In the genomic region with DNA sequence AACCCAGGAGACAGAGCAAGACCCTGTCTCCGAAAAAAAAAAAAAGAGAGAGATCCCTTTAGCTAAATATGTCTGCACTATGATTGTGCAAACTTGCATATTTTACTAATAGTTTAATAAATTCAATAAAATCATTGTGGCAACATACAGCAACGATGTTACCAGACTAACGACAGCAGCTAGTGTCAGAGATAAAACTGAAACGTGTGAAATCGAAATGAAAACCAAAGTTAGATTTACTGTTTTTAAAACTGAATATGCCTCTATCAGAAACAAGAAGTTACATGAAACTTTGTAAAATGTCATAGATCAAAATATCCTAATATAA, we compare ENCODE assay signal across 18 cellular contexts. TPM values are rescaled to one million over a fixed set of nuclear protein-coding genes. Genes with fewer than 3 reads are reported as not detected.
DNase-seq lines count a peak whose midpoint lies in the region; ATAC-seq, FAIRE-seq and TF ChIP-seq lines count a peak whose summit lies in the region.
"Had no signal": no experiment of that assay in that cellular context is flagged by ENCODE, and none has a peak within 500 bp of the region (broad histone marks: within the 10 kb centered on the region; RNA-seq: fewer than 3 reads in every experiment).

No MANE protein-coding gene starts in this region.

- no peak for TF ChIP-seq POLR2A in H54 (IDR thresholded peaks at IDR 0.05; ENCODE audit: low read depth, low read length)

- peaks cover 53% of the 10 kb centered on the region for H3K36me3 Mint-ChIP-seq in activated T-cell treated with anti-CD3 and anti-CD28 coated beads, Interleukin-2, amount 50 U/mL, for 24 hours (ENCODE audit: low read depth)
- peaks cover 2% of the 10 kb centered on the region for H3K36me3 Mint-ChIP-seq in T-helper 17 cell (ENCODE audit: low read depth)
- peaks cover 31% of the 10 kb centered on the region for H3K36me3 Mint-ChIP-seq in effector memory CD8-positive, alpha-beta T cell (ENCODE audit: insufficient read depth)

- H3K9me3 Mint-ChIP-seq in activated T-cell treated with anti-CD3 and anti-CD28 coated beads, Interleukin-2, amount 50 U/mL, for 24 hours = peaks cover 22% of the 10 kb centered on the region
- H3K9me3 Mint-ChIP-seq in effector memory CD8-positive, alpha-beta T cell = peaks cover 3 to 18% of the 10 kb centered on the region in 2 donors
- H3K9me3 Mint-ChIP-seq in stimulated activated naive CD8-positive, alpha-beta T cell treated with anti-CD3 and anti-CD28 coated beads, Interleukin-15, amount 100 ng/mL, for 72 hours = peaks cover 24 to 26% of the 10 kb centered on the region in 2 donors

- no peaks in the 10 kb centered on the region for H3K27me3 Mint-ChIP-seq in activated T-cell treated with anti-CD3 and anti-CD28 coated beads, Interleukin-2, amount 50 U/mL, for 24 hours
- H3K27me3 Mint-ChIP-seq in T-helper 17 cell = no peaks in the 10 kb centered on the region
- no peaks in the 10 kb centered on the region for H3K27me3 Mint-ChIP-seq in effector memory CD8-positive, alpha-beta T cell
- H3K27me3 Mint-ChIP-seq in stimulated activated naive CD8-positive, alpha-beta T cell treated with anti-CD3 and anti-CD28 coated beads, Interleukin-15, amount 100 ng/mL, for 72 hours = no peaks in the 10 kb centered on the region

- no peak for DNase-seq in activated T-cell treated with anti-CD3 and anti-CD28 coated beads, Interleukin-2, amount 50 U/mL, for 24 hours
- DNase-seq in activated T-cell treated with anti-CD3 and anti-CD28 coated beads, Interleukin-2, amount 50 U/mL, for 1 hour = no peak
- no peak for DNase-seq in T-helper 17 cell
- no peak for DNase-seq in effector memory CD8-positive, alpha-beta T cell
- DNase-seq in stimulated activated naive CD8-positive, alpha-beta T cell treated with anti-CD3 and anti-CD28 coated beads, Interleukin-15, amount 100 ng/mL, for 72 hours = no peak
- no peak for DNase-seq in H54 (ENCODE audit: insufficient read length, low spot score)
- no peak for DNase-seq in stimulated activated CD4-positive, alpha-beta T cell treated with anti-CD3 and anti-CD28 coated beads, Interleukin-2, amount 100 ng/mL, for 48 hours
- no peak for DNase-seq in H4 (ENCODE audit: low spot score)
- DNase-seq: activated CD8-positive, alpha-beta memory T cell treated with anti-CD3 and anti-CD28 coated beads for 24 hours; COR-L47; dermis blood vessel endothelial cell; erythroblast; NCI-H2171 treated with DMSO at 0.1 percent for 48 hours; NCI-H748 treated with DMSO at 0.1 percent for 48 hours; SK-N-SH had no signal

- peak; percentile 10 for ATAC-seq in T-helper 17 cell
- ATAC-seq in effector memory CD8-positive, alpha-beta T cell (replicated peaks) = peak; percentile 52
- ATAC-seq in stimulated activated naive CD8-positive, alpha-beta T cell treated with anti-CD3 and anti-CD28 coated beads, Interleukin-15, amount 100 ng/mL, for 72 hours = no peak
- ATAC-seq: HCT116 had no signal

- H3K4me3 Mint-ChIP-seq in activated T-cell treated with anti-CD3 and anti-CD28 coated beads, Interleukin-2, amount 50 U/mL, for 24 hours = peak overlapping the region; percentile 86
- peak overlapping the region; percentile 90 for H3K4me3 Mint-ChIP-seq in T-helper 17 cell
- H3K4me3 Mint-ChIP-seq in effector memory CD8-positive, alpha-beta T cell = peak overlapping the region; percentile 75 to 87
- H3K4me3 Mint-ChIP-seq in stimulated activated naive CD8-positive, alpha-beta T cell treated with anti-CD3 and anti-CD28 coated beads, Interleukin-15, amount 100 ng/mL, for 72 hours = peak overlapping the region; percentile 80 to 86
- H3K4me3 Mint-ChIP-seq: nephron had no signal

- no peaks in the 10 kb centered on the region for H3K9me3 ChIP-seq in T-helper 17 cell (ENCODE audit: control insufficient read depth, low read length, poor library complexity, severe bottlenecking)

- FAIRE-seq in H54 (lab: Jason Lieb, UNC) = no peak

- peak overlapping the region; percentile 93 for H3K27ac Mint-ChIP-seq in activated T-cell treated with anti-CD3 and anti-CD28 coated beads, Interleukin-2, amount 50 U/mL, for 24 hours
- H3K27ac Mint-ChIP-seq in T-helper 17 cell = peak overlapping the region; percentile 100
- H3K27ac Mint-ChIP-seq in effector memory CD8-positive, alpha-beta T cell = peak overlapping the region; percentile 95 to 97
- H3K27ac Mint-ChIP-seq in stimulated activated naive CD8-positive, alpha-beta T cell treated with anti-CD3 and anti-CD28 coated beads, Interleukin-15, amount 100 ng/mL, for 72 hours = peak overlapping the region; percentile 93 to 95
- H3K27ac Mint-ChIP-seq: nephron had no signal

- H3K4me1 Mint-ChIP-seq in activated T-cell treated with anti-CD3 and anti-CD28 coated beads, Interleukin-2, amount 50 U/mL, for 24 hours (ENCODE audit: low read depth) = peaks cover 89% of the 10 kb centered on the region
- H3K4me1 Mint-ChIP-seq in T-helper 17 cell = peaks cover 54% of the 10 kb centered on the region
- H3K4me1 Mint-ChIP-seq in effector memory CD8-positive, alpha-beta T cell (ENCODE audit: low read depth in 2 of 2) = peaks cover 46 to 79% of the 10 kb centered on the region in 2 donors
- peaks cover 66% of the 10 kb centered on the region for H3K4me1 Mint-ChIP-seq in stimulated activated naive CD8-positive, alpha-beta T cell treated with anti-CD3 and anti-CD28 coated beads, Interleukin-15, amount 100 ng/mL, for 72 hours

RNA-seq across cellular contexts. Expression of gene CD2, which starts 54.9 kb away (rescaled TPM):
- total RNA-seq in T-helper 17 cell = 100 to 1,000 TPM; 152 to 172 TPM
- total RNA-seq in H4 (2014; rRNA removed; shearing (Covaris generic)) = not detected in 2 replicates
- total RNA-seq: dermis blood vessel endothelial cell, glomerular endothelial cell had no signal

Comparison
In these comparisons a context has a peak if more than half of its experiments do, and no peak if none do; other contexts are left out.
1. RNA of gene CD2, which starts 54.9 kb away (total RNA-seq): 152 to 172 TPM in T-helper 17 cell; not detected in H4; every median in the first group is over 100 times any median in the second.
2. Peak in every context shown above with its lines, with median percentiles within 50 percentile points of each other: H3K27ac Mint-ChIP-seq and H3K4me3 Mint-ChIP-seq.